In the genomic region with DNA sequence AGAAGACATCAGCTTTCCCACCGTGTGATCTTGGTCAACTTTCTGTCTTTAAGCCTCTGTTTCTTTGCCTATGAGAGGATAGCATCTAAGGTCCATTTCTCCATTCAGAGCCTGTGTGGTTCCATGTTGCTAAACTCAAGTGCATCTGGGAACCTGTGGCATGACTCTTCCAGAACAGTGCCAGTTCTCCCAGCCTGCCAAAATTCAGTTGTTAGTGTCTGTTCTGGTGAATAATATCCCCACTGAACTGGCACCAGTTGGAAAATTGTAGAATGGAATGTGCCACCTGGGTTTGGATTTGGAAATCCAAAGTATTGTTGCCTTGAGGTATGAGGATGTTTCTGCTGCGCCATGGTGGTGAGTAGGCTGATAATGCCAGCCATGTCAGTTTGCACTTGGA, we compare ENCODE assay signal across 9 cellular contexts. TPM values are rescaled to one million over a fixed set of nuclear protein-coding genes. Genes with fewer than 3 reads are reported as not detected.
"Had no signal": no experiment of that assay in that cellular context is flagged by ENCODE, and none has a peak within 500 bp of the region (broad histone marks: within the 10 kb centered on the region; RNA-seq: fewer than 3 reads in every experiment).

No MANE protein-coding gene starts in this region.

- H3K36me3 ChIP-seq: HAP-1 had no signal

- H3K27ac ChIP-seq: GM23248 had no signal

- DNase-seq: GM23248, GOT3, H7, H9, HCEC 1CT, HFFc6 had no signal

- H3K4me2 ChIP-seq: GM23338 had no signal

- H2AFZ ChIP-seq: GM23248, GM23338 had no signal

- H3K9ac ChIP-seq: GM23248 had no signal

- H3K4me3 ChIP-seq: GM23248, GM23338, HAP-1 had no signal

- H3K4me1 ChIP-seq: HAP-1 had no signal

- ATAC-seq: GM23338, HCT116 had no signal

- H3K9me3 ChIP-seq: HAP-1 had no signal

RNA-seq across cellular contexts. Expression of gene TIMP4, which starts 31.3 kb away (rescaled TPM):
- polyA plus RNA-seq: GM23248 had no signal
